In genomic region chr2:61538920-61539559, GRCh38 we compare ENCODE assay signal across 8 cellular contexts. TPM values are rescaled to one million over a fixed set of nuclear protein-coding genes. Genes with fewer than 3 reads are reported as not detected.
DNase-seq lines count a peak whose midpoint lies in the region; ATAC-seq and TF ChIP-seq lines count a peak whose summit lies in the region.

No MANE protein-coding gene starts in this region.

- H3K4me1 ChIP-seq in A673 (ENCODE audit: insufficient read depth, low read length, poor library complexity, severe bottlenecking) = peaks cover 16% of the 10 kb centered on the region
- peaks cover 19 to 23% of the 10 kb centered on the region in 2 donors for H3K4me1 ChIP-seq in naive thymus-derived CD4-positive, alpha-beta T cell (ENCODE audit: control insufficient read depth in 2 of 2, insufficient read depth in 2 of 2, low read length in 2 of 2)

- CTCF ChIA-PET in A673 (lab: Charles Lee) = no interaction called here
- CTCF ChIA-PET in naive thymus-derived CD4-positive, alpha-beta T cell (lab: Charles Lee) = interaction anchor here (1.1 kb wide), 1 partner anchor 12 kb away, joined by 3 read pairs; no protein-coding TSS in a partner anchor

- H3K27ac ChIP-seq in A673 (ENCODE audit: low read depth, low read length, poor library complexity, severe bottlenecking) = peak overlapping the region; percentile 92
- H3K27ac ChIP-seq in naive thymus-derived CD4-positive, alpha-beta T cell (ENCODE audit: low read depth, low read length) = peak overlapping the region; percentile 98

- H3K4me3 Mint-ChIP-seq in naive thymus-derived CD4-positive, alpha-beta T cell = peak overlapping the region; percentile 89 to 100 (median 98)

- TSS peak; percentile 89 for BruUV-seq in A673 (replicated peaks; lab: Mats Ljungman, UMichigan)

- no peaks in the 10 kb centered on the region for H3K27me3 ChIP-seq in A673 (replicated peaks; ENCODE audit: insufficient read depth, low read depth, low read length, poor library complexity)
- no peaks in the 10 kb centered on the region for H3K27me3 ChIP-seq in naive thymus-derived CD4-positive, alpha-beta T cell (ENCODE audit: control insufficient read depth in 2 of 2, insufficient read depth in 2 of 2, low read length in 2 of 2)

- H3K27me3 Mint-ChIP-seq in naive thymus-derived CD4-positive, alpha-beta T cell = peaks cover 0 to 11% (median 0%) of the 10 kb centered on the region in 5 donors

- H3K4me3 ChIP-seq in A673 (ENCODE audit: low read depth, low read length, poor library complexity, severe bottlenecking) = peak overlapping the region; percentile 74
- peak overlapping the region; percentile 96 for H3K4me3 ChIP-seq in naive thymus-derived CD4-positive, alpha-beta T cell (ENCODE audit: low read length)

- no peak for TF ChIP-seq CTCF in A673 (conservative IDR thresholded peaks at IDR 0.05; ENCODE audit: low read depth, low read length)

- H3K36me3 ChIP-seq in A673 (ENCODE audit: insufficient read depth, low read length, poor library complexity, severe bottlenecking) = no peaks in the 10 kb centered on the region
- peaks cover 0 to 7% (median 0%) of the 10 kb centered on the region in 3 experiments for H3K36me3 ChIP-seq in naive thymus-derived CD4-positive, alpha-beta T cell (ENCODE audit: control insufficient read depth in 2 of 3, insufficient read depth in 3 of 3, low read length in 3 of 3)

- H3K36me3 Mint-ChIP-seq in naive thymus-derived CD4-positive, alpha-beta T cell = peaks cover 0 to 7% (median 0%) of the 10 kb centered on the region in 5 donors

- peaks cover 0 to 8% (median 0%) of the 10 kb centered on the region in 11 donors for H3K9me3 Mint-ChIP-seq in naive thymus-derived CD4-positive, alpha-beta T cell

- H3K27ac Mint-ChIP-seq in naive thymus-derived CD4-positive, alpha-beta T cell = peak overlapping the region; percentile 94 to 100 (median 99)

- intact Hi-C loops in A673 (cut with micrococcal nuclease; ENCODE audit: unreplicated experiment) = loop anchor here (2.0 to 10.0 kb wide), 2 partner anchors 226 to 346 kb away; partner anchors contain the start of gene CCT4
- intact Hi-C loops in naive thymus-derived CD4-positive, alpha-beta T cell (cut with micrococcal nuclease) = loop anchor here (1.0 to 10.0 kb wide), 21 partner anchors 43 to 1652 kb away; partner anchors contain the start of genes CCT4 (in 2 of the 2), EHBP1 (in 2 of the 2), FAM161A (in 2 of the 2) and PAPOLG (in 2 of the 2)

- H3K9me3 ChIP-seq in A673 (ENCODE audit: low read depth, low read length, poor library complexity, severe bottlenecking) = no peaks in the 10 kb centered on the region
- no peaks in the 10 kb centered on the region for H3K9me3 ChIP-seq in naive thymus-derived CD4-positive, alpha-beta T cell (ENCODE audit: control insufficient read depth in 2 of 3, low read length in 3 of 3)

- POLR2A ChIA-PET in A673 (lab: Charles Lee; ENCODE audit: low non-redundant PET) = interaction anchor here (0.5 kb wide), 1 partner anchor 10 kb away, joined by 3 read pairs; no protein-coding TSS in a partner anchor
- POLR2A ChIA-PET in naive thymus-derived CD4-positive, alpha-beta T cell (lab: Charles Lee) = interaction anchor here (0.8 to 3.4 kb wide), 29 partner anchors 10 to 783 kb away, joined by 3 to 26 read pairs (median 5); partner anchors contain the start of genes PAPOLG and USP34

- H3K4me1 Mint-ChIP-seq in naive thymus-derived CD4-positive, alpha-beta T cell = peaks cover 24 to 36% (median 34%) of the 10 kb centered on the region in 7 donors

- no peak for DNase-seq in A673 (ENCODE audit: low spot score)
- DNase-seq in NCI-H2171 (lab: John Stamatoyannopoulos, UW) = peak; percentile 43
- peak; percentile 53 for DNase-seq in activated CD4-positive, alpha-beta T cell treated with anti-CD3 and anti-CD28 coated beads, Interleukin-2, amount 50 U/mL, for 1 hour
- DNase-seq in effector CD8-positive, alpha-beta T cell (lab: John Stamatoyannopoulos, UW) = peak; percentile 29
- peak in 8 of 9 donors; percentile 36 to 86 (median 66) for DNase-seq in naive thymus-derived CD4-positive, alpha-beta T cell
- peak; percentile 63 for DNase-seq in stimulated activated naive CD8-positive, alpha-beta T cell treated with anti-CD3 and anti-CD28 coated beads, Interleukin-15, Interleukin-2, amounts not matched to agents 100 U/mL and 50 U/mL, for 24 hours

- ATAC-seq in GM21515 (IDR thresholded peaks at IDR 0.05; ENCODE audit: unreplicated experiment) = peak; percentile 1
- no peak for ATAC-seq in naive thymus-derived CD4-positive, alpha-beta T cell
- no peak for ATAC-seq in stimulated activated naive CD8-positive, alpha-beta T cell treated with anti-CD3 and anti-CD28 coated beads, Interleukin-15, Interleukin-2, amounts not matched to agents 100 U/mL and 50 U/mL, for 24 hours
- ATAC-seq in GM18519 (IDR thresholded peaks at IDR 0.05; ENCODE audit: low FRiP score, unreplicated experiment) = no peak

RNA-seq across cellular contexts. Expression of gene XPO1, which starts 0.9 kb away (rescaled TPM):
- 233 and 247 TPM in 2 replicates for total RNA-seq in A673 (2021)
- total RNA-seq in naive thymus-derived CD4-positive, alpha-beta T cell = 100 to 1,000 TPM; 132 to 192 (median 181) TPM
- polyA plus RNA-seq in naive thymus-derived CD4-positive, alpha-beta T cell = 10 to 100 TPM; 40.2 to 45.1 TPM
